ENCODE assay signal across 1 cellular context in genomic region chr7:135938086-135938485, GRCh38.
TF ChIP-seq lines count a peak whose summit lies in the region.

No MANE protein-coding gene starts in this region.

TF ChIP-seq in K562, 482 proteins besides CTCF, POLR2A, EP300 and RAD21 (continues in another document):
- no peak for TF ChIP-seq ZNF589 (CRISPR knock-in tag; IDR thresholded peaks at IDR 0.05; ENCODE audit: low read depth)
- no peak for TF ChIP-seq HDAC6 (IDR thresholded peaks at IDR 0.05; ENCODE audit: low read depth, low read length)
- TF ChIP-seq ZNF318 (IDR thresholded peaks at IDR 0.05; ENCODE audit: borderline replicate concordance in 1 of 2, low read depth in 1 of 2) = no peak
- TF ChIP-seq SOX6 (IDR thresholded peaks at IDR 0.05) = no peak
- 0 out of 2 replicates have a peak, but pooled peaks have one; percentile 12 for TF ChIP-seq TRIM28 (IDR thresholded peaks at IDR 0.05)
- TF ChIP-seq, protein P1, sequence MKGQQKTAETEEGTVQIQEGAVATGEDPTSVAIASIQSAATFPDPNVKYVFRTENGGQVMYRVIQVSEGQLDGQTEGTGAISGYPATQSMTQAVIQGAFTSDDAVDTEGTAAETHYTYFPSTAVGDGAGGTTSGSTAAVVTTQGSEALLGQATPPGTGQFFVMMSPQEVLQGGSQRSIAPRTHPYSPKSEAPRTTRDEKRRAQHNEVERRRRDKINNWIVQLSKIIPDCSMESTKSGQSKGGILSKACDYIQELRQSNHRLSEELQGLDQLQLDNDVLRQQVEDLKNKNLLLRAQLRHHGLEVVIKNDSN (CRISPR knock-in tag; IDR thresholded peaks at IDR 0.05) = no peak
- 0 out of 2 replicates have a peak, but pooled peaks have one; percentile 29 for TF ChIP-seq SMAD4 (CRISPR knock-in tag; conservative IDR thresholded peaks at IDR 0.05)
- no peak for TF ChIP-seq HDAC8 (tag; IDR thresholded peaks at IDR 0.05)
- 0 out of 2 replicates have a peak, but pooled peaks have one; percentile 37 for TF ChIP-seq ZNF197 (CRISPR knock-in tag; IDR thresholded peaks at IDR 0.05; ENCODE audit: low read depth)
- peak; percentile 18; the same call in 1 of the 2 replicates for TF ChIP-seq PML (IDR thresholded peaks at IDR 0.05; ENCODE audit: low read length)
- TF ChIP-seq MXI1 (IDR thresholded peaks at IDR 0.05; ENCODE audit: low read depth, low read length) = no peak
- no peak for TF ChIP-seq GTF2E2 (tag; IDR thresholded peaks at IDR 0.05)
- TF ChIP-seq, protein P2, sequence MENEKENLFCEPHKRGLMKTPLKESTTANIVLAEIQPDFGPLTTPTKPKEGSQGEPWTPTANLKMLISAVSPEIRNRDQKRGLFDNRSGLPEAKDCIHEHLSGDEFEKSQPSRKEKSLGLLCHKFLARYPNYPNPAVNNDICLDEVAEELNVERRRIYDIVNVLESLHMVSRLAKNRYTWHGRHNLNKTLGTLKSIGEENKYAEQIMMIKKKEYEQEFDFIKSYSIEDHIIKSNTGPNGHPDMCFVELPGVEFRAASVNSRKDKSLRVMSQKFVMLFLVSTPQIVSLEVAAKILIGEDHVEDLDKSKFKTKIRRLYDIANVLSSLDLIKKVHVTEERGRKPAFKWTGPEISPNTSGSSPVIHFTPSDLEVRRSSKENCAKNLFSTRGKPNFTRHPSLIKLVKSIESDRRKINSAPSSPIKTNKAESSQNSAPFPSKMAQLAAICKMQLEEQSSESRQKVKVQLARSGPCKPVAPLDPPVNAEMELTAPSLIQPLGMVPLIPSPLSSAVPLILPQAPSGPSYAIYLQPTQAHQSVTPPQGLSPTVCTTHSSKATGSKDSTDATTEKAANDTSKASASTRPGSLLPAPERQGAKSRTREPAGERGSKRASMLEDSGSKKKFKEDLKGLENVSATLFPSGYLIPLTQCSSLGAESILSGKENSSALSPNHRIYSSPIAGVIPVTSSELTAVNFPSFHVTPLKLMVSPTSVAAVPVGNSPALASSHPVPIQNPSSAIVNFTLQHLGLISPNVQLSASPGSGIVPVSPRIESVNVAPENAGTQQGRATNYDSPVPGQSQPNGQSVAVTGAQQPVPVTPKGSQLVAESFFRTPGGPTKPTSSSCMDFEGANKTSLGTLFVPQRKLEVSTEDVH (IDR thresholded peaks at IDR 0.05; ENCODE audit: low read depth, partially characterized antibody) = no peak
- TF ChIP-seq TRIM25 (IDR thresholded peaks at IDR 0.05; ENCODE audit: borderline replicate concordance) = no peak
- TF ChIP-seq HMGXB4 (CRISPR knock-in tag; IDR thresholded peaks at IDR 0.05) = no peak
- TF ChIP-seq E2F6 (IDR thresholded peaks at IDR 0.05; ENCODE audit: borderline replicate concordance in 1 of 2, extremely low read depth in 1 of 2, insufficient read depth in 1 of 2, insufficient read length in 1 of 2, low read depth in 1 of 2, low read length in 1 of 2, poor library complexity in 1 of 2, severe bottlenecking in 1 of 2) = no peak
- TF ChIP-seq ZNF143 (CRISPR knock-in tag; IDR thresholded peaks at IDR 0.05) = no peak
- peak; percentile 27 for TF ChIP-seq CBFA2T2 (conservative IDR thresholded peaks at IDR 0.05)
- TF ChIP-seq HNRNPK (IDR thresholded peaks at IDR 0.05; ENCODE audit: low read depth, low read length, poor library complexity, severe bottlenecking) = no peak
- TF ChIP-seq NFRKB (IDR thresholded peaks at IDR 0.05; ENCODE audit: low read depth) = 0 out of 2 replicates have a peak, but pooled peaks have one; percentile 38
- no peak for TF ChIP-seq ID3 (CRISPR knock-in tag; IDR thresholded peaks at IDR 0.05)
- TF ChIP-seq ID3 (tag; IDR thresholded peaks at IDR 0.05) = no peak
- TF ChIP-seq DIDO1 (tag; IDR thresholded peaks at IDR 0.05; ENCODE audit: low read depth) = no peak
- no peak for TF ChIP-seq AFF4 (CRISPR knock-in tag; IDR thresholded peaks at IDR 0.05)
- peak; percentile 31; the same call in 1 of the 2 replicates for TF ChIP-seq DPF2 (IDR thresholded peaks at IDR 0.05)
- peak; percentile 55; the same call in 1 of the 2 replicates for TF ChIP-seq CBFA2T3 (IDR thresholded peaks at IDR 0.05)
- TF ChIP-seq PHTF2 (CRISPR knock-in tag; IDR thresholded peaks at IDR 0.05) = no peak
- peak; percentile 26; the same call in 1 of the 2 replicates for TF ChIP-seq TAL1 (IDR thresholded peaks at IDR 0.05)
- TF ChIP-seq TRIM24 (IDR thresholded peaks at IDR 0.05) = no peak
- peak; percentile 63 for TF ChIP-seq ARID1B (IDR thresholded peaks at IDR 0.05)
- peak; percentile 22; the same call in 1 of the 2 replicates for TF ChIP-seq TEAD4 (IDR thresholded peaks at IDR 0.05; ENCODE audit: low read length)
- TF ChIP-seq TEAD4 (CRISPR knock-in tag; IDR thresholded peaks at IDR 0.05; ENCODE audit: borderline replicate concordance) = no peak
- no peak for TF ChIP-seq ZNF551 (CRISPR knock-in tag; IDR thresholded peaks at IDR 0.05)
- TF ChIP-seq NFIC (IDR thresholded peaks at IDR 0.05) = peak; percentile 29; the same call in 1 of the 2 replicates
- no peak for TF ChIP-seq EHMT2 (IDR thresholded peaks at IDR 0.05)
- TF ChIP-seq SMARCC2 (IDR thresholded peaks at IDR 0.05; ENCODE audit: low read depth) = no peak; the same call in 1 of the 2 replicates
- TF ChIP-seq FOXA3 (CRISPR knock-in tag; conservative IDR thresholded peaks at IDR 0.05 in 1 of 2, IDR thresholded peaks at IDR 0.05 in 1 of 2) = no peak
- no peak for TF ChIP-seq ZNF140 (CRISPR knock-in tag; IDR thresholded peaks at IDR 0.05)
- TF ChIP-seq POLR2G (IDR thresholded peaks at IDR 0.05; ENCODE audit: low read depth, low read length) = 0 out of 2 replicates have a peak, but pooled peaks have one; percentile 20
- TF ChIP-seq NCOR1 (IDR thresholded peaks at IDR 0.05) = 0 out of 2 replicates have a peak, but pooled peaks have one; percentile 18
- no peak for TF ChIP-seq JUN (IDR thresholded peaks at IDR 0.05; ENCODE audit: borderline replicate concordance, low read depth, low read length)
- no peak for TF ChIP-seq JUN (CRISPR knock-in tag; IDR thresholded peaks at IDR 0.05; ENCODE audit: borderline replicate concordance)
- TF ChIP-seq ZNF77 (CRISPR knock-in tag; IDR thresholded peaks at IDR 0.05) = no peak
